In genomic region chr7:44104880-44105771, GRCh38 we compare ENCODE assay signal across 8 cellular contexts. TPM values are rescaled to one million over a fixed set of nuclear protein-coding genes. Genes with fewer than 3 reads are reported as not detected.
A peak's percentile ranks its signal among the peaks of the same experiment; 100 is the strongest.
DNase-seq lines count a peak whose midpoint lies in the region; ATAC-seq, FAIRE-seq and TF ChIP-seq lines count a peak whose summit lies in the region.

No MANE protein-coding gene starts in this region.

- peak overlapping the region; percentile 85 for H3K4me3 Mint-ChIP-seq in activated naive CD4-positive, alpha-beta T cell treated with anti-CD3 and anti-CD28 coated beads, Interleukin-2, amount 50 U/mL, for 24 hours

- CTCF ChIA-PET in GM12878 (lab: Yijun Ruan, JAX) = interaction anchor here (1.0 kb wide), 1 partner anchor 17 kb away, joined by 3 read pairs; no protein-coding TSS in a partner anchor

- ATAC-seq in GM12878 = peak; percentile 7; the same call in 2 of the 3 replicates
- ATAC-seq in HG02970 (IDR thresholded peaks at IDR 0.05; ENCODE audit: low FRiP score, unreplicated experiment) = no peak
- no peak for ATAC-seq in HG03457 (IDR thresholded peaks at IDR 0.05; ENCODE audit: unreplicated experiment)

- no peaks in the 10 kb centered on the region for H3K27me3 Mint-ChIP-seq in activated naive CD4-positive, alpha-beta T cell treated with anti-CD3 and anti-CD28 coated beads, Interleukin-2, amount 50 U/mL, for 24 hours

- no peak overlapping the region for H3K4me2 ChIP-seq in GM12878 (ENCODE audit: control insufficient read depth, insufficient read depth)

- RAD21 ChIA-PET in GM12878 (lab: Charles Lee; ENCODE audit: unreplicated experiment) = interaction anchor here (0.6 kb wide), 1 partner anchor 89 kb away, joined by 3 read pairs; no protein-coding TSS in a partner anchor

- peaks cover under 1% of the 10 kb centered on the region for H3K36me3 Mint-ChIP-seq in activated naive CD4-positive, alpha-beta T cell treated with anti-CD3 and anti-CD28 coated beads, Interleukin-2, amount 50 U/mL, for 24 hours

- in situ Hi-C loops in GM12878 (cut with MboI) = no loop called here

- H3K27me3 ChIP-seq in GM12878 (replicated peaks in 1 of 2; ENCODE audit: control insufficient read depth in 2 of 2, insufficient read depth in 2 of 2, low read length in 1 of 2) (peaks cover 11 to 15% of the 10 kb centered on the region in 2 experiments), small intestine (ENCODE audit: control insufficient read depth in 2 of 2, insufficient read depth in 2 of 2, low read length in 2 of 2) (peaks cover 0 to 4% of the 10 kb centered on the region in 2 donors)

- peak overlapping the region; percentile 96 for H3K27ac Mint-ChIP-seq in activated naive CD4-positive, alpha-beta T cell treated with anti-CD3 and anti-CD28 coated beads, Interleukin-2, amount 50 U/mL, for 24 hours

- no peak for FAIRE-seq in GM12878 (lab: Jason Lieb, UNC)
- no peak for FAIRE-seq in small intestine (lab: Jason Lieb, UNC)

- no peaks in the 10 kb centered on the region for H3K4me1 ChIP-seq in GM12878 (ENCODE audit: control insufficient read depth, insufficient read depth, low read length)
- no peaks in the 10 kb centered on the region for H3K4me1 ChIP-seq in small intestine (ENCODE audit: control insufficient read depth in 2 of 2, insufficient read depth in 1 of 2, low read depth in 1 of 2, low read length in 1 of 2)

- no peak for TF ChIP-seq POLR2A in GM12878 (IDR thresholded peaks at IDR 0.05; ENCODE audit: low read depth, low read length)

- H3K9me3 Mint-ChIP-seq in activated naive CD4-positive, alpha-beta T cell treated with anti-CD3 and anti-CD28 coated beads, Interleukin-2, amount 50 U/mL, for 24 hours = no peaks in the 10 kb centered on the region

- H3K9me3 ChIP-seq in GM12878 (replicated peaks; ENCODE audit: control insufficient read depth, insufficient read depth, low read length) (no peaks in the 10 kb centered on the region), small intestine (ENCODE audit: control insufficient read depth, low read depth) (no peaks in the 10 kb centered on the region)

- no TSS peak for BruUV-seq in GM12878 (replicated peaks; lab: Mats Ljungman, UMichigan)

- SMC1A ChIA-PET in GM12878 (lab: Charles Lee; ENCODE audit: uncharacterized antibody, unreplicated experiment) = no interaction called here

- H3K36me3 ChIP-seq in GM12878 (ENCODE audit: control insufficient read depth in 2 of 2, insufficient read depth in 2 of 2, low read length in 1 of 2) (no peaks in the 10 kb centered on the region), small intestine (ENCODE audit: control insufficient read depth in 2 of 2, insufficient read depth in 2 of 2, low read length in 2 of 2) (peaks cover 0 to 2% of the 10 kb centered on the region in 2 donors)

- POLR2A ChIA-PET in GM12878 (lab: Charles Lee) = no interaction called here

- H3K79me2 ChIP-seq in GM12878 (ENCODE audit: control insufficient read depth, insufficient read depth, low read length) = no peaks in the 10 kb centered on the region

- DNase-seq in activated naive CD4-positive, alpha-beta T cell treated with anti-CD3 and anti-CD28 coated beads, Interleukin-2, amount 50 U/mL, for 16 hours = no peak
- no peak for DNase-seq in GM12878 (ENCODE audit: low read depth, low spot score)
- DNase-seq in iPS-NIHi7 (ENCODE audit: extremely low spot score) = peak; percentile 51
- DNase-seq in small intestine = no peak
- DNase-seq in HT-29 (ENCODE audit: low spot score) = no peak

- H3K4me3 ChIP-seq in GM12878 = no peak overlapping the region
- H3K4me3 ChIP-seq in small intestine (ENCODE audit: low read depth in 1 of 2, low read length in 2 of 2) = peak overlapping the region; percentile 30 to 33

- H3K27ac ChIP-seq in GM12878 (ENCODE audit: control insufficient read depth, insufficient read depth) (no peak overlapping the region), small intestine (ENCODE audit: low read depth in 1 of 2, low read length in 1 of 2) (peak overlapping the region in 1 of 2 donors; percentile 59)

- no peaks in the 10 kb centered on the region for H4K20me1 ChIP-seq in GM12878 (ENCODE audit: control insufficient read depth, insufficient read depth)

- intact Hi-C loops in GM12878 (cut with micrococcal nuclease; ENCODE audit: unreplicated experiment) = no loop called here

- WGBS in GM12878 (ENCODE audit: insufficient coverage, insufficient replicate concordance, low lambda C conversion rate, missing lambda C conversion rate) = 17% methylated on average over 22 of the region's 26 CpGs
- WGBS in small intestine, 3 donors = 32 to 58% (median 41%) methylated on average over 25 to 26 of the region's 26 CpGs

- no peak for TF ChIP-seq RAD21 in GM12878 (IDR thresholded peaks at IDR 0.05; ENCODE audit: insufficient read depth, low read depth, low read length)

- peaks cover 20% of the 10 kb centered on the region for H3K4me1 Mint-ChIP-seq in activated naive CD4-positive, alpha-beta T cell treated with anti-CD3 and anti-CD28 coated beads, Interleukin-2, amount 50 U/mL, for 24 hours

- H3K9ac ChIP-seq in GM12878 (ENCODE audit: control insufficient read depth, insufficient read depth, low read length) = no peak overlapping the region

- TF ChIP-seq CTCF in GM12878 (IDR thresholded peaks at IDR 0.05 in 2 of 3, conservative IDR thresholded peaks at IDR 0.05 in 1 of 3; ENCODE audit: control insufficient read depth in 2 of 3, extremely low read depth in 1 of 3, insufficient read depth in 1 of 3, low read depth in 3 of 3, low read length in 3 of 3) = no peak

- H2AFZ ChIP-seq in GM12878 (ENCODE audit: control insufficient read depth, low read depth, low read length) = no peak overlapping the region

- no peak for TF ChIP-seq EP300 in GM12878 (IDR thresholded peaks at IDR 0.05; ENCODE audit: borderline replicate concordance in 1 of 2, control insufficient read depth in 1 of 2, low read depth in 2 of 2, low read length in 2 of 2)

RNA-seq across cellular contexts. Expression of gene AEBP1, which starts 1.0 kb away (rescaled TPM):
- total RNA-seq in GM12878 (2013; cell fraction: nucleolus; rRNA removed) = 1.9 and 3.2 TPM in 2 replicates
- total RNA-seq in GM12878 (2014; rRNA removed) = 0.06 TPM in 1 of 2 replicates, not detected in the other
- not detected in 2 replicates for total RNA-seq in GM12878 (2014; rRNA removed; fragmentation: Illumina TruSeq; extraction: Trizol)
- 0.16 and 0.23 TPM in 2 replicates for total RNA-seq in GM12878 (2021)
- polyA plus RNA-seq in GM12878 (2011; ENCODE audit: low read depth) = 0.46 TPM
- 0.09 and 0.20 TPM in 2 replicates for polyA plus RNA-seq in GM12878 (2011; rRNA removed)
- polyA plus RNA-seq in GM12878 (2011; cell fraction: cytosol; rRNA removed) = 0.13 and 0.22 TPM in 2 replicates
- 1.8 and 3.1 TPM in 2 replicates for polyA plus RNA-seq in GM12878 (2011; cell fraction: nucleus; rRNA removed)
- polyA plus RNA-seq in GM12878 (2012) = 0.31 and 0.46 TPM in 2 replicates
- not detected in 2 replicates for polyA plus RNA-seq in GM12878 (2014; fragmentation: Illumina TruSeq; extraction: Trizol)
- polyA plus RNA-seq in GM12878 (2014; fragmentation: Nextera tagmentation; extraction: Ambion mirVana) = not detected
- polyA plus RNA-seq in GM12878 (2014; rRNA removed) = 0.08 TPM in 1 of 2 replicates, not detected in the other
- under 1 TPM in 1 of 2 experiments, not detected in 1; 0.11 TPM for polyA plus RNA-seq in GM12878 (2016; fragmentation: Nextera tagmentation; extraction: Ambion mirVana)
- polyA minus RNA-seq in GM12878 (2011; rRNA and poly(A)+ RNA removed) = 0.67 TPM in 1 of 2 replicates, not detected in the other
- polyA minus RNA-seq in GM12878 (2011; cell fraction: cytosol; rRNA and poly(A)+ RNA removed) = not detected in 2 replicates
- 0.24 and 0.57 TPM in 2 replicates for polyA minus RNA-seq in GM12878 (2011; cell fraction: nucleus; rRNA and poly(A)+ RNA removed)
- polyA plus RNA-seq in small intestine = 10 to 100 TPM in 1 of 3 donors, 1 to 10 TPM in 2; 1.3 to 34.8 (median 3.0) TPM
- not detected in 2 replicates for total RNA-seq in HT-29 (2014; rRNA removed; shearing (Covaris generic))

RNA-seq across cellular contexts. Expression of gene POLD2, which starts 18.2 kb away (rescaled TPM):
- total RNA-seq in GM12878 (2013; cell fraction: nucleolus; rRNA removed) = 86.8 and 93.9 TPM in 2 replicates
- total RNA-seq in GM12878 (2014; rRNA removed) = 149 and 169 TPM in 2 replicates
- 97.5 and 105 TPM in 2 replicates for total RNA-seq in GM12878 (2014; rRNA removed; fragmentation: Illumina TruSeq; extraction: Trizol)
- total RNA-seq in GM12878 (2021) = 169 TPM in 2 replicates
- polyA plus RNA-seq in GM12878 (2011; ENCODE audit: low read depth) = 99.6 TPM
- polyA plus RNA-seq in GM12878 (2011; rRNA removed) = 113 and 179 TPM in 2 replicates
- polyA plus RNA-seq in GM12878 (2011; cell fraction: cytosol; rRNA removed) = 225 and 290 TPM in 2 replicates
- polyA plus RNA-seq in GM12878 (2011; cell fraction: nucleus; rRNA removed) = 281 and 287 TPM in 2 replicates
- 110 and 118 TPM in 2 replicates for polyA plus RNA-seq in GM12878 (2012)
- 61.8 and 118 TPM in 2 replicates for polyA plus RNA-seq in GM12878 (2014; fragmentation: Illumina TruSeq; extraction: Trizol)
- 10 to 100 TPM; 19.1 to 42.7 TPM for polyA plus RNA-seq in GM12878 (2014; fragmentation: Nextera tagmentation; extraction: Ambion mirVana)
- polyA plus RNA-seq in GM12878 (2014; rRNA removed) = 193 and 194 TPM in 2 replicates
- polyA plus RNA-seq in GM12878 (2016; fragmentation: Nextera tagmentation; extraction: Ambion mirVana) = 100 to 1,000 TPM; 266 to 287 TPM
- 75.3 and 127 TPM in 2 replicates for polyA minus RNA-seq in GM12878 (2011; rRNA and poly(A)+ RNA removed)
- 41.1 and 46.9 TPM in 2 replicates for polyA minus RNA-seq in GM12878 (2011; cell fraction: cytosol; rRNA and poly(A)+ RNA removed)
- 54.9 and 61.8 TPM in 2 replicates for polyA minus RNA-seq in GM12878 (2011; cell fraction: nucleus; rRNA and poly(A)+ RNA removed)
- 10 to 100 TPM; 13.6 to 82.4 (median 27.3) TPM for polyA plus RNA-seq in small intestine
- total RNA-seq in HT-29 (2014; rRNA removed; shearing (Covaris generic)) = 258 and 277 TPM in 2 replicates

RNA-seq across cellular contexts. Expression of gene POLM, which starts 22.8 kb away (rescaled TPM):
- total RNA-seq in GM12878 (2013; cell fraction: nucleolus; rRNA removed) = 108 and 133 TPM in 2 replicates
- 23.3 and 24.8 TPM in 2 replicates for total RNA-seq in GM12878 (2014; rRNA removed)
- 13.5 and 14.1 TPM in 2 replicates for total RNA-seq in GM12878 (2014; rRNA removed; fragmentation: Illumina TruSeq; extraction: Trizol)
- 33.8 and 37.8 TPM in 2 replicates for total RNA-seq in GM12878 (2021)
- polyA plus RNA-seq in GM12878 (2011; ENCODE audit: low read depth) = 9.0 TPM
- polyA plus RNA-seq in GM12878 (2011; rRNA removed) = 11.0 and 15.9 TPM in 2 replicates
- polyA plus RNA-seq in GM12878 (2011; cell fraction: cytosol; rRNA removed) = 17.6 and 26.6 TPM in 2 replicates
- 86.2 and 99.8 TPM in 2 replicates for polyA plus RNA-seq in GM12878 (2011; cell fraction: nucleus; rRNA removed)
- 16.6 and 18.6 TPM in 2 replicates for polyA plus RNA-seq in GM12878 (2012)
- polyA plus RNA-seq in GM12878 (2014; fragmentation: Illumina TruSeq; extraction: Trizol) = 8.0 and 16.1 TPM in 2 replicates
- polyA plus RNA-seq in GM12878 (2014; fragmentation: Nextera tagmentation; extraction: Ambion mirVana) = 1 to 10 TPM; 3.1 to 4.6 TPM
- polyA plus RNA-seq in GM12878 (2014; rRNA removed) = 39.4 and 41.5 TPM in 2 replicates
- polyA plus RNA-seq in GM12878 (2016; fragmentation: Nextera tagmentation; extraction: Ambion mirVana) = 10 to 100 TPM; 22.0 to 23.2 TPM
- polyA minus RNA-seq in GM12878 (2011; rRNA and poly(A)+ RNA removed) = 19.2 and 33.0 TPM in 2 replicates
- 12.7 and 16.4 TPM in 2 replicates for polyA minus RNA-seq in GM12878 (2011; cell fraction: cytosol; rRNA and poly(A)+ RNA removed)
- polyA minus RNA-seq in GM12878 (2011; cell fraction: nucleus; rRNA and poly(A)+ RNA removed) = 41.2 and 67.5 TPM in 2 replicates
- polyA plus RNA-seq in small intestine = 10 to 100 TPM; 13.8 to 21.9 (median 15.2) TPM
- 20.0 and 22.9 TPM in 2 replicates for total RNA-seq in HT-29 (2014; rRNA removed; shearing (Covaris generic))

RNA-seq across cellular contexts. Expression of gene MYL7, which starts 36.0 kb away (rescaled TPM):
- total RNA-seq in GM12878 (2013; cell fraction: nucleolus; rRNA removed) = not detected in 2 replicates
- not detected in 2 replicates for total RNA-seq in GM12878 (2014; rRNA removed)
- total RNA-seq in GM12878 (2014; rRNA removed; fragmentation: Illumina TruSeq; extraction: Trizol) = not detected in 2 replicates
- total RNA-seq in GM12878 (2021) = not detected in 2 replicates
- polyA plus RNA-seq in GM12878 (2011; ENCODE audit: low read depth) = not detected
- polyA plus RNA-seq in GM12878 (2011; rRNA removed) = not detected in 2 replicates
- polyA plus RNA-seq in GM12878 (2011; cell fraction: cytosol; rRNA removed) = not detected in 2 replicates
- polyA plus RNA-seq in GM12878 (2011; cell fraction: nucleus; rRNA removed) = not detected in 2 replicates
- not detected in 2 replicates for polyA plus RNA-seq in GM12878 (2012)
- polyA plus RNA-seq in GM12878 (2014; fragmentation: Illumina TruSeq; extraction: Trizol) = not detected in 2 replicates
- not detected for polyA plus RNA-seq in GM12878 (2014; fragmentation: Nextera tagmentation; extraction: Ambion mirVana)
- not detected in 2 replicates for polyA plus RNA-seq in GM12878 (2014; rRNA removed)
- polyA plus RNA-seq in GM12878 (2016; fragmentation: Nextera tagmentation; extraction: Ambion mirVana) = 1 to 10 TPM in 1 of 2 experiments, not detected in 1; 1.9 TPM
- polyA minus RNA-seq in GM12878 (2011; rRNA and poly(A)+ RNA removed) = not detected in 2 replicates
- not detected in 2 replicates for polyA minus RNA-seq in GM12878 (2011; cell fraction: cytosol; rRNA and poly(A)+ RNA removed)
- polyA minus RNA-seq in GM12878 (2011; cell fraction: nucleus; rRNA and poly(A)+ RNA removed) = not detected in 2 replicates
- 10 to 100 TPM in 1 of 3 donors, under 1 TPM in 1, not detected in 1; 0.36 to 13.5 TPM for polyA plus RNA-seq in small intestine
- not detected in 2 replicates for total RNA-seq in HT-29 (2014; rRNA removed; shearing (Covaris generic))

RNA-seq across cellular contexts. Expression of gene PGAM2, which starts 39.8 kb away (rescaled TPM):
- 2.5 and 3.7 TPM in 2 replicates for total RNA-seq in GM12878 (2013; cell fraction: nucleolus; rRNA removed)
- total RNA-seq in GM12878 (2014; rRNA removed) = not detected in 2 replicates
- total RNA-seq in GM12878 (2014; rRNA removed; fragmentation: Illumina TruSeq; extraction: Trizol) = not detected in 2 replicates
- total RNA-seq in GM12878 (2021) = 0.24 TPM in 1 of 2 replicates, not detected in the other
- not detected for polyA plus RNA-seq in GM12878 (2011; ENCODE audit: low read depth)
- not detected in 2 replicates for polyA plus RNA-seq in GM12878 (2011; rRNA removed)
- polyA plus RNA-seq in GM12878 (2011; cell fraction: cytosol; rRNA removed) = not detected in 2 replicates
- 0.87 and 1.2 TPM in 2 replicates for polyA plus RNA-seq in GM12878 (2011; cell fraction: nucleus; rRNA removed)
- polyA plus RNA-seq in GM12878 (2012) = 0.18 TPM in 1 of 2 replicates, not detected in the other
- polyA plus RNA-seq in GM12878 (2014; fragmentation: Illumina TruSeq; extraction: Trizol) = not detected in 2 replicates
- polyA plus RNA-seq in GM12878 (2014; fragmentation: Nextera tagmentation; extraction: Ambion mirVana) = not detected
- 0.13 TPM in 1 of 2 replicates, not detected in the other for polyA plus RNA-seq in GM12878 (2014; rRNA removed)
- not detected for polyA plus RNA-seq in GM12878 (2016; fragmentation: Nextera tagmentation; extraction: Ambion mirVana)
- polyA minus RNA-seq in GM12878 (2011; rRNA and poly(A)+ RNA removed) = not detected in 2 replicates
- not detected in 2 replicates for polyA minus RNA-seq in GM12878 (2011; cell fraction: cytosol; rRNA and poly(A)+ RNA removed)
- polyA minus RNA-seq in GM12878 (2011; cell fraction: nucleus; rRNA and poly(A)+ RNA removed) = 0.57 and 0.97 TPM in 2 replicates
- polyA plus RNA-seq in small intestine = 1 to 10 TPM in 2 of 3 donors, under 1 TPM in 1; 1.00 to 5.7 (median 2.2) TPM
- total RNA-seq in HT-29 (2014; rRNA removed; shearing (Covaris generic)) = 0.56 TPM in 1 of 2 replicates, not detected in the other
